In genomic region chr17:57102122-57102521, GRCh38 we compare ENCODE assay signal across 25 cellular contexts. TPM values are rescaled to one million over a fixed set of nuclear protein-coding genes. Genes with fewer than 3 reads are reported as not detected.
DNase-seq lines count a peak whose midpoint lies in the region; ATAC-seq and TF ChIP-seq lines count a peak whose summit lies in the region.
"Had no signal": no experiment of that assay in that cellular context is flagged by ENCODE, and none has a peak within 500 bp of the region (broad histone marks: within the 10 kb centered on the region; RNA-seq: fewer than 3 reads in every experiment).

No MANE protein-coding gene starts in this region.

- peak overlapping the region; percentile 16 to 71 (median 44); a peak in 20 of 22 replicates for H3K4me2 ChIP-seq in BLaER1 treated with 17β-estradiol and CSF1 and Interleukin-3, amounts not matched to agents 10 nM and 100 nM
- no peak overlapping the region for H3K4me2 ChIP-seq in OCI-LY7 (ENCODE audit: low read length)
- H3K4me2 ChIP-seq: neural progenitor cell, smooth muscle cell had no signal

- H3K27ac Mint-ChIP-seq in IgD-negative memory B cell (peak overlapping the region in 2 of 3 donors; percentile 71 to 73), CD14-positive monocyte (no peak overlapping the region)
- peak overlapping the region; percentile 64 to 75 for H3K27ac Mint-ChIP-seq in effector memory CD8-positive, alpha-beta T cell
- peak overlapping the region in 2 of 7 donors; percentile 48 to 58 for H3K27ac Mint-ChIP-seq in CD4-positive, alpha-beta memory T cell
- H3K27ac Mint-ChIP-seq in activated naive CD4-positive, alpha-beta T cell treated with anti-CD3 and anti-CD28 coated beads for 36 hours = no peak overlapping the region
- H3K27ac Mint-ChIP-seq: activated CD4-positive, alpha-beta T cell treated with anti-CD3 and anti-CD28 coated beads, Interleukin-2, amount 10 ng/mL, durations not matched to agents 24 days and 14 days; activated CD8-positive, alpha-beta memory T cell treated with anti-CD3 and anti-CD28 coated beads, Interleukin-2, amount 10 ng/mL, durations not matched to agents 7 days and 5 days; endodermal cell; neural progenitor cell; progenitor cell of endocrine pancreas had no signal

- no peaks in the 10 kb centered on the region for H3K27me3 ChIP-seq in BLaER1 treated with 17β-estradiol and CSF1 and Interleukin-3, amounts not matched to agents 10 nM and 100 nM
- H3K27me3 ChIP-seq in CD4-positive, alpha-beta memory T cell (ENCODE audit: insufficient read depth, low read length) = no peaks in the 10 kb centered on the region
- H3K27me3 ChIP-seq: brain microvascular endothelial cell, left lung, MG63, neural progenitor cell, tibial nerve had no signal

- POLR2A ChIA-PET in OCI-LY7 (lab: Charles Lee) = no interaction called here
- POLR2A ChIA-PET in CD4-positive, alpha-beta memory T cell (lab: Charles Lee; ENCODE audit: partially characterized antibody) = no interaction called here

- H3K4me1 Mint-ChIP-seq in IgD-negative memory B cell (peaks cover 15 to 27% (median 16%) of the 10 kb centered on the region in 3 donors), CD14-positive monocyte (peaks cover 20% of the 10 kb centered on the region)
- H3K4me1 Mint-ChIP-seq in effector memory CD8-positive, alpha-beta T cell (ENCODE audit: low read depth in 2 of 2) = peaks cover 7 to 18% of the 10 kb centered on the region in 2 donors
- H3K4me1 Mint-ChIP-seq in CD4-positive, alpha-beta memory T cell = peaks cover 14 to 33% (median 25%) of the 10 kb centered on the region in 4 donors
- peaks cover 31% of the 10 kb centered on the region for H3K4me1 Mint-ChIP-seq in activated naive CD4-positive, alpha-beta T cell treated with anti-CD3 and anti-CD28 coated beads for 36 hours (ENCODE audit: low read depth)

- H3K4me3 ChIP-seq in BLaER1 treated with 17β-estradiol and CSF1 and Interleukin-3, amounts not matched to agents 10 nM and 100 nM = no peak overlapping the region
- H3K4me3 ChIP-seq in OCI-LY7 (ENCODE audit: low read depth, low read length, poor library complexity, severe bottlenecking) = no peak overlapping the region
- no peak overlapping the region for H3K4me3 ChIP-seq in CD4-positive, alpha-beta memory T cell (ENCODE audit: low read length in 2 of 2)
- H3K4me3 ChIP-seq: left lung, MG63, mucosa of descending colon, neural progenitor cell, SK-N-MC, smooth muscle cell, tibial nerve had no signal

- H3K27ac ChIP-seq in BLaER1 treated with 17β-estradiol and CSF1 and Interleukin-3, amounts not matched to agents 10 nM and 100 nM = no peak overlapping the region; a peak in 1 of 22 replicates
- H3K27ac ChIP-seq in OCI-LY7 (ENCODE audit: low read depth, low read length, poor library complexity, severe bottlenecking) = no peak overlapping the region
- H3K27ac ChIP-seq in CD4-positive, alpha-beta memory T cell (ENCODE audit: low read depth, low read length) = no peak overlapping the region
- H3K27ac ChIP-seq: brain microvascular endothelial cell, left lung, neural progenitor cell, SK-N-MC, tibial nerve had no signal

- H3K9me2 ChIP-seq in OCI-LY7 (ENCODE audit: insufficient read depth, low read length) = no peaks in the 10 kb centered on the region

- H2AFZ ChIP-seq in OCI-LY7 (ENCODE audit: low read length) = no peak overlapping the region
- H2AFZ ChIP-seq: neural progenitor cell had no signal

- peaks cover 47 to 100% (median 99%) of the 10 kb centered on the region in 11 experiments; a peak in 21 of 22 replicates for H4K20me1 ChIP-seq in BLaER1 treated with 17β-estradiol and CSF1 and Interleukin-3, amounts not matched to agents 10 nM and 100 nM
- peaks cover 27% of the 10 kb centered on the region for H4K20me1 ChIP-seq in OCI-LY7 (ENCODE audit: insufficient read depth, low read length)

- H3K36me3 Mint-ChIP-seq in IgD-negative memory B cell = no peaks in the 10 kb centered on the region
- peaks cover 4% of the 10 kb centered on the region for H3K36me3 Mint-ChIP-seq in effector memory CD8-positive, alpha-beta T cell (ENCODE audit: insufficient read depth)
- peaks cover 6 to 19% of the 10 kb centered on the region in 2 donors for H3K36me3 Mint-ChIP-seq in CD4-positive, alpha-beta memory T cell
- peaks cover 19% of the 10 kb centered on the region in 2 donors for H3K36me3 Mint-ChIP-seq in CD14-positive monocyte
- peaks cover 6% of the 10 kb centered on the region for H3K36me3 Mint-ChIP-seq in activated naive CD4-positive, alpha-beta T cell treated with anti-CD3 and anti-CD28 coated beads for 36 hours (ENCODE audit: low read depth)

- peaks cover 11 to 62% (median 44%) of the 10 kb centered on the region in 11 experiments for H3K36me3 ChIP-seq in BLaER1 treated with 17β-estradiol and CSF1 and Interleukin-3, amounts not matched to agents 10 nM and 100 nM
- H3K36me3 ChIP-seq in OCI-LY7 (ENCODE audit: insufficient read depth, low read length) = peaks cover 29% of the 10 kb centered on the region; the same call in 1 of the 2 replicates
- peaks cover 6% of the 10 kb centered on the region for H3K36me3 ChIP-seq in CD4-positive, alpha-beta memory T cell (ENCODE audit: insufficient read depth, low read length)
- H3K36me3 ChIP-seq: brain microvascular endothelial cell, neural progenitor cell had no signal

- H3K4me1 ChIP-seq in BLaER1 treated with 17β-estradiol and CSF1 and Interleukin-3, amounts not matched to agents 10 nM and 100 nM = peaks cover 14 to 54% (median 46%) of the 10 kb centered on the region in 10 experiments
- peaks cover 40% of the 10 kb centered on the region for H3K4me1 ChIP-seq in OCI-LY7 (ENCODE audit: insufficient read depth, low read length, poor library complexity, severe bottlenecking)
- H3K4me1 ChIP-seq in CD4-positive, alpha-beta memory T cell (ENCODE audit: insufficient read depth, low read length) = peaks cover 5% of the 10 kb centered on the region

- H3K4me3 Mint-ChIP-seq in IgD-negative memory B cell (peak overlapping the region in 1 of 4 donors; percentile 57), CD14-positive monocyte (no peak overlapping the region)
- H3K4me3 Mint-ChIP-seq in effector memory CD8-positive, alpha-beta T cell = no peak overlapping the region
- H3K4me3 Mint-ChIP-seq in CD4-positive, alpha-beta memory T cell = no peak overlapping the region
- no peak overlapping the region for H3K4me3 Mint-ChIP-seq in activated naive CD4-positive, alpha-beta T cell treated with anti-CD3 and anti-CD28 coated beads for 36 hours
- H3K4me3 Mint-ChIP-seq: activated CD4-positive, alpha-beta T cell treated with anti-CD3 and anti-CD28 coated beads, Interleukin-2, amount 10 ng/mL, durations not matched to agents 24 days and 14 days; activated CD8-positive, alpha-beta memory T cell treated with anti-CD3 and anti-CD28 coated beads, Interleukin-2, amount 10 ng/mL, durations not matched to agents 7 days and 5 days; endodermal cell; neural progenitor cell had no signal

- DNase-seq in OCI-LY7 (ENCODE audit: low spot score) (peak; percentile 33), CD14-positive monocyte (ENCODE audit: low spot score) (no peak), LoVo (ENCODE audit: low spot score) (no peak)
- DNase-seq in effector memory CD8-positive, alpha-beta T cell = no peak
- DNase-seq in CD4-positive, alpha-beta memory T cell = no peak
- DNase-seq in activated naive CD4-positive, alpha-beta T cell treated with anti-CD3 and anti-CD28 coated beads for 36 hours = no peak
- DNase-seq: activated CD4-positive, alpha-beta T cell treated with anti-CD3 and anti-CD28 coated beads, Interleukin-2, amount 10 ng/mL, durations not matched to agents 24 days and 14 days; activated CD8-positive, alpha-beta memory T cell treated with anti-CD3 and anti-CD28 coated beads, Interleukin-2, amount 10 ng/mL, durations not matched to agents 7 days and 5 days; brain microvascular endothelial cell; endodermal cell; glutamatergic neuron; left lung; MG63; mucosa of descending colon; NCI-H187; NCI-H82; stimulated activated CD4-positive, alpha-beta T cell treated with anti-CD3 and anti-CD28 coated beads, Interleukin-2, amount 100 ng/mL, for 48 hours; stimulated activated naive CD8-positive, alpha-beta T cell treated with anti-CD3 and anti-CD28 coated beads, Interleukin-15, Interleukin-2, amounts not matched to agents 100 U/mL and 50 U/mL, for 24 hours had no signal

- H3K9ac ChIP-seq in BLaER1 treated with 17β-estradiol and CSF1 and Interleukin-3, amounts not matched to agents 10 nM and 100 nM = no peak overlapping the region
- H3K9ac ChIP-seq: neural progenitor cell had no signal

- no peaks in the 10 kb centered on the region for H3K9me3 ChIP-seq in BLaER1 treated with 17β-estradiol and CSF1 and Interleukin-3, amounts not matched to agents 10 nM and 100 nM (replicated peaks in 1 of 11)
- no peaks in the 10 kb centered on the region for H3K9me3 ChIP-seq in OCI-LY7 (ENCODE audit: low read length)
- H3K9me3 ChIP-seq in CD4-positive, alpha-beta memory T cell (ENCODE audit: control insufficient read depth in 1 of 2, low read length in 2 of 2) = no peaks in the 10 kb centered on the region
- H3K9me3 ChIP-seq: left lung, MG63, mucosa of descending colon, tibial nerve had no signal

- no peak for ATAC-seq in effector memory CD8-positive, alpha-beta T cell (replicated peaks)
- ATAC-seq: activated CD8-positive, alpha-beta memory T cell treated with anti-CD3 and anti-CD28 coated beads, Interleukin-2, amount 10 ng/mL, durations not matched to agents 7 days and 5 days; left lung; mucosa of descending colon; stimulated activated naive CD8-positive, alpha-beta T cell treated with anti-CD3 and anti-CD28 coated beads, Interleukin-15, Interleukin-2, amounts not matched to agents 100 U/mL and 50 U/mL, for 24 hours had no signal

- H3K9me3 Mint-ChIP-seq in IgD-negative memory B cell (no peaks in the 10 kb centered on the region), CD14-positive monocyte (no peaks in the 10 kb centered on the region)
- H3K9me3 Mint-ChIP-seq in effector memory CD8-positive, alpha-beta T cell = no peaks in the 10 kb centered on the region
- H3K9me3 Mint-ChIP-seq in CD4-positive, alpha-beta memory T cell = no peaks in the 10 kb centered on the region
- no peaks in the 10 kb centered on the region for H3K9me3 Mint-ChIP-seq in activated naive CD4-positive, alpha-beta T cell treated with anti-CD3 and anti-CD28 coated beads for 36 hours
- H3K9me3 Mint-ChIP-seq: activated CD4-positive, alpha-beta T cell treated with anti-CD3 and anti-CD28 coated beads, Interleukin-2, amount 10 ng/mL, durations not matched to agents 24 days and 14 days; endodermal cell; neural progenitor cell had no signal

- no TSS peak for BruUV-seq in OCI-LY7 (replicated peaks; lab: Mats Ljungman, UMichigan)

- H3K79me2 ChIP-seq in OCI-LY7 (ENCODE audit: insufficient read depth, low read depth, low read length) = peaks cover 61% of the 10 kb centered on the region

- CTCF ChIA-PET in OCI-LY7 (lab: Charles Lee; ENCODE audit: unreplicated experiment) = interaction anchor here (0.6 to 1.0 kb wide), 2 partner anchors 19 to 549 kb away, joined by 3 to 4 read pairs; no protein-coding TSS in a partner anchor
- CTCF ChIA-PET in CD4-positive, alpha-beta memory T cell (lab: Charles Lee; ENCODE audit: partially characterized antibody) = interaction anchor here (0.6 to 1.0 kb wide), 3 partner anchors 12 to 1510 kb away, joined by 3 read pairs; no protein-coding TSS in a partner anchor
- CTCF ChIA-PET in activated naive CD4-positive, alpha-beta T cell treated with anti-CD3 and anti-CD28 coated beads for 36 hours (lab: Charles Lee) = interaction anchor here (0.6 to 1.1 kb wide), 4 partner anchors 9 to 639 kb away, joined by 3 to 5 read pairs (median 4); no protein-coding TSS in a partner anchor

- intact Hi-C loops in OCI-LY7 (cut with micrococcal nuclease; ENCODE audit: unreplicated experiment) = no loop called here
- intact Hi-C loops in CD4-positive, alpha-beta memory T cell (cut with micrococcal nuclease) = no loop called here
- intact Hi-C loops in CD14-positive monocyte (cut with micrococcal nuclease) = no loop called here
- intact Hi-C loops in activated naive CD4-positive, alpha-beta T cell treated with anti-CD3 and anti-CD28 coated beads for 36 hours (cut with micrococcal nuclease) = no loop called here

- TF ChIP-seq CTCF in OCI-LY7 (conservative IDR thresholded peaks at IDR 0.05; ENCODE audit: low read length) (no peak), CD14-positive monocyte (IDR thresholded peaks at IDR 0.05) (no peak)

- no peaks in the 10 kb centered on the region for H3K27me3 Mint-ChIP-seq in IgD-negative memory B cell
- H3K27me3 Mint-ChIP-seq in effector memory CD8-positive, alpha-beta T cell = no peaks in the 10 kb centered on the region
- H3K27me3 Mint-ChIP-seq in CD4-positive, alpha-beta memory T cell = no peaks in the 10 kb centered on the region
- peaks cover 0 to 1% (median 0%) of the 10 kb centered on the region in 3 donors for H3K27me3 Mint-ChIP-seq in CD14-positive monocyte (ENCODE audit: low read depth in 3 of 3)
- no peaks in the 10 kb centered on the region for H3K27me3 Mint-ChIP-seq in activated naive CD4-positive, alpha-beta T cell treated with anti-CD3 and anti-CD28 coated beads for 36 hours (ENCODE audit: low read depth)
- H3K27me3 Mint-ChIP-seq: activated CD4-positive, alpha-beta T cell treated with anti-CD3 and anti-CD28 coated beads, Interleukin-2, amount 10 ng/mL, durations not matched to agents 24 days and 14 days; activated CD8-positive, alpha-beta memory T cell treated with anti-CD3 and anti-CD28 coated beads, Interleukin-2, amount 10 ng/mL, durations not matched to agents 7 days and 5 days; progenitor cell of endocrine pancreas had no signal

RNA-seq across cellular contexts. Expression of gene AKAP1, which starts 17.1 kb away (rescaled TPM):
- polyA plus RNA-seq in IgD-negative memory B cell (21.4 TPM), CD14-positive monocyte (1 to 10 TPM; 5.6 to 6.8 TPM)
- total RNA-seq in OCI-LY7 (2014; rRNA removed; shearing (Covaris generic)) = 49.0 and 56.2 TPM in 2 replicates
- 40.0 and 41.8 TPM in 2 replicates for total RNA-seq in OCI-LY7 (2022)
- 10 to 100 TPM; 33.0 to 35.7 TPM for total RNA-seq in CD4-positive, alpha-beta memory T cell
- 10 to 100 TPM in 1 of 2 donors, 1 to 10 TPM in 1; 9.8 to 25.2 TPM for polyA plus RNA-seq in CD4-positive, alpha-beta memory T cell
- 10 to 100 TPM; 17.6 to 23.1 TPM for total RNA-seq in activated naive CD4-positive, alpha-beta T cell treated with anti-CD3 and anti-CD28 coated beads for 36 hours

Comparison
In these comparisons a context has a peak if more than half of its experiments do, and no peak if none do; other contexts are left out.
1. H3K27ac Mint-ChIP-seq: peak in IgD-negative memory B cell (2 of 3) and effector memory CD8-positive, alpha-beta T cell (2 of 2); none in CD14-positive monocyte (0 of 7) and activated naive CD4-positive, alpha-beta T cell treated with anti-CD3 and anti-CD28 coated beads for 36 hours (single experiment).